8 cellular contexts compared by ENCODE assay signal in genomic region chr11:95764267-95764898, GRCh38. TPM values are rescaled to one million over a fixed set of nuclear protein-coding genes. Genes with fewer than 3 reads are reported as not detected.
DNase-seq lines count a peak whose midpoint lies in the region; ATAC-seq lines count a peak whose summit lies in the region.

No MANE protein-coding gene starts in this region.

- ATAC-seq in GM18873 (IDR thresholded peaks at IDR 0.05; ENCODE audit: low FRiP score, unreplicated experiment) (peak; percentile 48), naive B cell (ENCODE audit: low read depth in 2 of 2) (peak; percentile 86)

- DNase-seq in CD1c-positive myeloid dendritic cell (ENCODE audit: extremely low spot score) (peak; percentile 73), Kasumi-1 (lab: John Stamatoyannopoulos, UW) (peak; percentile 87 to 90), RPMI8226 (peak; percentile 42), epidermal melanocyte (ENCODE audit: insufficient read length, low spot score) (peak; percentile 54), naive B cell (peak; percentile 69), nucleus accumbens (lab: John Stamatoyannopoulos, UW) (no peak)
- no peak for DNase-seq in stimulated activated CD4-positive, alpha-beta T cell treated with anti-CD3 and anti-CD28 coated beads, Interleukin-4, amount 100 ng/mL, for 1 hour

- no peaks in the 10 kb centered on the region for H3K27me3 Mint-ChIP-seq in naive B cell

- H3K27ac Mint-ChIP-seq in naive B cell: peak overlapping the region in 1 of 6 donors; percentile 27

- no peaks in the 10 kb centered on the region for H3K9me3 Mint-ChIP-seq in naive B cell

- peaks cover 0 to under 1% of the 10 kb centered on the region in 2 donors for H3K36me3 Mint-ChIP-seq in naive B cell

- peaks cover 0 to 15% (median 12%) of the 10 kb centered on the region in 3 donors for H3K4me1 Mint-ChIP-seq in naive B cell

- H3K4me3 Mint-ChIP-seq in naive B cell: no peak overlapping the region

RNA-seq across cellular contexts. Expression of gene FAM76B, which starts 25.2 kb away (rescaled TPM):
- 10 to 100 TPM; 17.3 to 25.9 (median 22.1) TPM for polyA plus RNA-seq in naive B cell (ENCODE audit: low read depth in 6 of 6)

RNA-seq across cellular contexts. Expression of gene CEP57, which starts 25.9 kb away (rescaled TPM):
- 10 to 100 TPM; 40.2 to 59.8 (median 54.2) TPM for polyA plus RNA-seq in naive B cell (ENCODE audit: low read depth in 6 of 6)

Comparison
In these comparisons a context has a peak if more than half of its experiments do, and no peak if none do; other contexts are left out.
1. DNase-seq: peak in CD1c-positive myeloid dendritic cell (single experiment), Kasumi-1 (2 of 2), RPMI8226 (single experiment), epidermal melanocyte (single experiment) and naive B cell (single experiment); none in nucleus accumbens (0 of 56) and stimulated activated CD4-positive, alpha-beta T cell treated with anti-CD3 and anti-CD28 coated beads, Interleukin-4, amount 100 ng/mL, for 1 hour (single experiment).